Comparison of ENCODE assay signal across 1 cellular context in genomic region chr4:184464759-184465454, GRCh38.
TF ChIP-seq lines count a peak whose summit lies in the region.

No MANE protein-coding gene starts in this region.

TF ChIP-seq in HepG2, 621 proteins besides CTCF, POLR2A, EP300 and RAD21 (continued from another document and continues in another):
- TF ChIP-seq ZSCAN5A (CRISPR knock-in tag; IDR thresholded peaks at IDR 0.05; ENCODE audit: borderline replicate concordance) (no peak), PLSCR1 (CRISPR knock-in tag; IDR thresholded peaks at IDR 0.05; ENCODE audit: borderline replicate concordance) (no peak), KDM3A (CRISPR knock-in tag; IDR thresholded peaks at IDR 0.05; ENCODE audit: low read depth) (no peak; the same call in 1 of the 2 replicates), PHF20 (CRISPR knock-in tag; IDR thresholded peaks at IDR 0.05) (no peak), POGZ (CRISPR knock-in tag; IDR thresholded peaks at IDR 0.05) (0 out of 2 replicates have a peak, but pooled peaks have one; percentile 43), NBN (conservative IDR thresholded peaks at IDR 0.05) (no peak), NPAS2 (CRISPR knock-in tag; IDR thresholded peaks at IDR 0.05; ENCODE audit: borderline replicate concordance) (no peak), IRX3 (CRISPR knock-in tag; IDR thresholded peaks at IDR 0.05; ENCODE audit: borderline replicate concordance, low read depth) (no peak), GTF2F1 (IDR thresholded peaks at IDR 0.05; ENCODE audit: low read length) (no peak), POLR2G (IDR thresholded peaks at IDR 0.05; ENCODE audit: low read depth, low read length) (no peak), CENPX (CRISPR knock-in tag; IDR thresholded peaks at IDR 0.05) (no peak), ZBTB49 (CRISPR knock-in tag; IDR thresholded peaks at IDR 0.05; ENCODE audit: borderline replicate concordance) (no peak), NFYC (CRISPR knock-in tag; IDR thresholded peaks at IDR 0.05) (no peak), ZNF652 (CRISPR knock-in tag; IDR thresholded peaks at IDR 0.05; ENCODE audit: borderline replicate concordance, low read depth) (peak; percentile 36; the same call in 1 of the 2 replicates), ZNF180 (CRISPR knock-in tag; IDR thresholded peaks at IDR 0.05; ENCODE audit: borderline replicate concordance, low read depth) (no peak), ELK4 (CRISPR knock-in tag; IDR thresholded peaks at IDR 0.05; ENCODE audit: borderline replicate concordance) (no peak), HNF4A (CRISPR knock-in tag; IDR thresholded peaks at IDR 0.05) (peak; percentile 69), MEIS1 (CRISPR knock-in tag; IDR thresholded peaks at IDR 0.05; ENCODE audit: borderline replicate concordance) (peak; percentile 37; the same call in 1 of the 2 replicates), AHDC1 (CRISPR knock-in tag; IDR thresholded peaks at IDR 0.05; ENCODE audit: borderline replicate concordance) (peak; percentile 23; the same call in 1 of the 2 replicates), ZSCAN20 (CRISPR knock-in tag; IDR thresholded peaks at IDR 0.05; ENCODE audit: borderline replicate concordance) (no peak), ZNF577 (CRISPR knock-in tag; IDR thresholded peaks at IDR 0.05; ENCODE audit: borderline replicate concordance, low read depth) (no peak), KLF16 (CRISPR knock-in tag; IDR thresholded peaks at IDR 0.05) (peak in 1 of 2 experiments; percentile 78; a peak in 2 of 4 replicates), HHEX (CRISPR knock-in tag; IDR thresholded peaks at IDR 0.05) (peak; percentile 63; the same call in 1 of the 2 replicates), KDM6A (CRISPR knock-in tag; IDR thresholded peaks at IDR 0.05; ENCODE audit: low read depth) (no peak), ZNF710 (CRISPR knock-in tag; IDR thresholded peaks at IDR 0.05; ENCODE audit: borderline replicate concordance) (peak; percentile 94; the same call in 1 of the 2 replicates), KLF15 (CRISPR knock-in tag; IDR thresholded peaks at IDR 0.05; ENCODE audit: borderline replicate concordance) (no peak), SMARCC2 (IDR thresholded peaks at IDR 0.05) (no peak), THYN1 (CRISPR knock-in tag; IDR thresholded peaks at IDR 0.05; ENCODE audit: borderline replicate concordance, low read depth) (no peak), ISX (CRISPR knock-in tag; conservative IDR thresholded peaks at IDR 0.05) (no peak), ZNF790 (CRISPR knock-in tag; IDR thresholded peaks at IDR 0.05; ENCODE audit: borderline replicate concordance) (no peak), FOXK2 (IDR thresholded peaks at IDR 0.05) (peak; percentile 90), ZFP82 (CRISPR knock-in tag; IDR thresholded peaks at IDR 0.05; ENCODE audit: borderline replicate concordance) (no peak), FIP1L1 (IDR thresholded peaks at IDR 0.05; ENCODE audit: borderline replicate concordance, insufficient read depth, low read depth, low read length) (no peak), ZNF839 (CRISPR knock-in tag; IDR thresholded peaks at IDR 0.05; ENCODE audit: borderline replicate concordance) (no peak), ZNF543 (CRISPR knock-in tag; IDR thresholded peaks at IDR 0.05) (no peak), ZNF276 (CRISPR knock-in tag; IDR thresholded peaks at IDR 0.05; ENCODE audit: low read depth) (no peak), ZNF414 (CRISPR knock-in tag; IDR thresholded peaks at IDR 0.05) (0 out of 2 replicates have a peak, but pooled peaks have one; percentile 57), ZBTB14 (CRISPR knock-in tag; IDR thresholded peaks at IDR 0.05) (no peak), MBNL3 (CRISPR knock-in tag; conservative IDR thresholded peaks at IDR 0.05) (no peak), SNRNP70 (IDR thresholded peaks at IDR 0.05; ENCODE audit: low read depth, low read length) (no peak), ATF3 (CRISPR knock-in tag; IDR thresholded peaks at IDR 0.05) (no peak), TEF (CRISPR knock-in tag; IDR thresholded peaks at IDR 0.05) (no peak), KLF13 (CRISPR knock-in tag; IDR thresholded peaks at IDR 0.05) (no peak)
